In the genomic region with DNA sequence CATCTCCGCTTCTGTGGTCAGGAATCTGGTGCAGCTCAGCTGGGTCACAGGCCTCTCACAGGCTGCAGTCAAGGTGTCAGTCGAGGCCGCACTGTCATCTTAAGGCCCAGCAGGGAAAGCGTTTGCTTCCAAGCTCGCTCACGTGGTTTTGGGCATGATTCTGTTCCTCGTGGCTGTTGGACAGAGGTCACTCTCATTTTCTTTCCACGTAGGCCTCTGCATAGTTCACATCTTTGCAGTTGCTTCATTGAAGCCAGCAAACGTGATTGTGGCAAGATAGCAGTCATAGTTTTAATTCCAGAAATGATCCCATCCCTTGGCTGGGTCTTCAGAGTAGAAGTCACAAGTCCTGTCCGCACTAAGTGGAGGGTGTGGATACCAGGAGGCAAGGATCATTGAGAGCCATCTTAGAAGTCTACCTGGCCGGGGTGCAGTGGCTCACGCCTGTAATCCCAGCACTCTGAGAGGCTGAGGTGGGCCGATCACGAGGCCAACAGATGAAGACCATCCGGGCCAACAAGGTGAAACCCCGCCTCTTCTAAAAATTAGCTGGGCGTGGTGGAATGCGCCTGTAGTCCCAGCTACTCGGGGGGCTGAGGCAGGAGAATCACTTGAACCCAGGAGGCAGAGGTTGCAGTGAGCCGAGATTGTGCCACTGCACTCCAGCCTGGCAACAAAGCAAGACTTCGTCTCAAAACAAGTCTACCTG, we compare ENCODE assay signal across 37 cellular contexts. TPM values are rescaled to one million over a fixed set of nuclear protein-coding genes. Genes with fewer than 3 reads are reported as not detected.
DNase-seq lines count a peak whose midpoint lies in the region; FAIRE-seq and TF ChIP-seq lines count a peak whose summit lies in the region.
"Had no signal": no experiment of that assay in that cellular context is flagged by ENCODE, and none has a peak within 500 bp of the region (broad histone marks: within the 10 kb centered on the region; RNA-seq: fewer than 3 reads in every experiment).

No MANE protein-coding gene starts in this region.

- H3K4me1 ChIP-seq in endodermal cell (ENCODE audit: control insufficient read depth, insufficient read depth, low read length): no peaks in the 10 kb centered on the region
- H3K4me1 ChIP-seq in trophoblast cell (ENCODE audit: control insufficient read depth in 1 of 2, insufficient read depth in 2 of 2, low read length in 2 of 2): peaks cover 2 to 10% of the 10 kb centered on the region in 2 experiments
- H3K4me1 ChIP-seq: Caco-2, esophagus squamous epithelium, gastroesophageal sphincter, suprapubic skin had no signal

- H2BK5ac ChIP-seq in trophoblast cell (ENCODE audit: low read depth, low read length, poor library complexity): no peak overlapping the region

- peak; percentile 33 for FAIRE-seq in GM12891 (lab: Jason Lieb, UNC)
- FAIRE-seq: HepG2, RCC 7860 had no signal

- DNase-seq in AG08396 (ENCODE audit: low spot score) (peak; percentile 14), GM12891 (ENCODE audit: insufficient read length, low spot score) (no peak), endodermal cell (no peak), trophoblast cell (peak; percentile 99 to 100), NCI-H146 treated with DMSO at 0.1 percent for 48 hours (lab: John Stamatoyannopoulos, UW; ENCODE audit: unreplicated experiment) (no peak), COLO829 (ENCODE audit: low spot score) (no peak)
- no peak for DNase-seq in activated CD4-positive, CD25-positive, alpha-beta regulatory T cell (lab: John Stamatoyannopoulos, UW)
- DNase-seq: activated CD4-positive, alpha-beta T cell treated with anti-CD3 and anti-CD28 coated beads for 36 hours; activated effector memory CD4-positive, alpha-beta T cell treated with anti-CD3 and anti-CD28 coated beads, Interleukin-2, amount 50 U/mL, for 16 hours; activated T-cell treated with anti-CD3 and anti-CD28 coated beads for 4 hours; C1 segment of cervical spinal cord; Caco-2; cerebellar nuclear complex; DMS53; esophagus squamous epithelium; Kasumi-1; kidney glomerular epithelial cell; naive thymus-derived CD4-positive, alpha-beta T cell; NCI-H1436; NCI-H2107; NCI-H345; occipital lobe; SIG-M5; stimulated activated naive CD4-positive, alpha-beta T cell; SW 1271 had no signal

- peaks cover 41% of the 10 kb centered on the region for H3K36me3 Mint-ChIP-seq in endodermal cell (ENCODE audit: low read depth)

- no peak overlapping the region for H4K12ac ChIP-seq in trophoblast cell (ENCODE audit: low read depth, low read length)

- H4K91ac ChIP-seq in trophoblast cell (ENCODE audit: low read depth, low read length): no peak overlapping the region

- WGBS in endodermal cell (ENCODE audit: insufficient coverage in 1 of 2, insufficient read length in 1 of 2), 2 experiments: 95 to 96% methylated on average over 21 of the region's 21 CpGs
- no CpG with 5 or more reads among the region's 21 CpGs for WGBS in trophoblast cell (ENCODE audit: extremely low coverage, insufficient coverage, insufficient read length)

- peak overlapping the region; percentile 64 for H3K27ac Mint-ChIP-seq in endodermal cell
- H3K27ac Mint-ChIP-seq: activated CD4-positive, alpha-beta T cell treated with anti-CD3 and anti-CD28 coated beads for 36 hours had no signal

- H3K27me3 Mint-ChIP-seq in endodermal cell (ENCODE audit: insufficient read depth): no peaks in the 10 kb centered on the region
- H3K27me3 Mint-ChIP-seq: activated CD4-positive, alpha-beta T cell treated with anti-CD3 and anti-CD28 coated beads for 36 hours; brain; naive thymus-derived CD4-positive, alpha-beta T cell had no signal

- no peaks in the 10 kb centered on the region for H3K9me3 ChIP-seq in endodermal cell (ENCODE audit: control insufficient read depth, low read length)
- H3K9me3 ChIP-seq in trophoblast cell (ENCODE audit: insufficient read depth, low read depth, low read length): no peaks in the 10 kb centered on the region
- H3K9me3 ChIP-seq: Caco-2, esophagus squamous epithelium, gastroesophageal sphincter, suprapubic skin had no signal

- no peak overlapping the region for H3K9ac ChIP-seq in endodermal cell (ENCODE audit: extremely low read depth, low read length, poor library complexity, severe bottlenecking)
- H3K9ac ChIP-seq in trophoblast cell (ENCODE audit: low read length): no peak overlapping the region

- H2AFZ ChIP-seq in trophoblast cell (ENCODE audit: insufficient read depth, low read length, poor library complexity): no peak overlapping the region

- no peak for TF ChIP-seq CTCF in endodermal cell (conservative IDR thresholded peaks at IDR 0.05)

- H3K27ac ChIP-seq in endodermal cell (ENCODE audit: low read depth, low read length): no peak overlapping the region
- no peak overlapping the region for H3K27ac ChIP-seq in trophoblast cell (ENCODE audit: low read depth, low read length)
- H3K27ac ChIP-seq: dorsolateral prefrontal cortex, esophagus squamous epithelium, gastroesophageal sphincter, suprapubic skin had no signal

- no peak overlapping the region for H4K8ac ChIP-seq in trophoblast cell (ENCODE audit: low read depth, low read length)

- H3K36me3 ChIP-seq in endodermal cell (ENCODE audit: control insufficient read depth, insufficient read depth, low read length) (peaks cover 35% of the 10 kb centered on the region), trophoblast cell (ENCODE audit: control insufficient read depth in 1 of 2, insufficient read depth in 2 of 2, low read length in 2 of 2) (peaks cover 7 to 8% of the 10 kb centered on the region in 2 experiments)

- H3K4me3 ChIP-seq in endodermal cell (ENCODE audit: low read length) (no peak overlapping the region), trophoblast cell (ENCODE audit: low read depth, low read length) (no peak overlapping the region)
- H3K4me3 ChIP-seq: dorsolateral prefrontal cortex, esophagus squamous epithelium, gastroesophageal sphincter, suprapubic skin had no signal

- no peak overlapping the region for H3K18ac ChIP-seq in trophoblast cell (ENCODE audit: low read length)

- H2BK120ac ChIP-seq in trophoblast cell (ENCODE audit: insufficient read depth, low read length, poor library complexity): no peak overlapping the region

- no peak overlapping the region for H3K14ac ChIP-seq in trophoblast cell (ENCODE audit: low read length)

- no peak overlapping the region for H3K4ac ChIP-seq in trophoblast cell (ENCODE audit: low read depth, low read length)

- no peak overlapping the region for H2BK12ac ChIP-seq in trophoblast cell (ENCODE audit: low read length)

- H3K79me1 ChIP-seq in trophoblast cell (ENCODE audit: low read length): no peaks in the 10 kb centered on the region

- no peaks in the 10 kb centered on the region for H3K9me3 Mint-ChIP-seq in endodermal cell
- H3K9me3 Mint-ChIP-seq: brain had no signal

- no peaks in the 10 kb centered on the region for H3K4me1 Mint-ChIP-seq in endodermal cell
- H3K4me1 Mint-ChIP-seq: brain had no signal

- no peak overlapping the region for H3K4me3 Mint-ChIP-seq in endodermal cell
- H3K4me3 Mint-ChIP-seq: activated CD4-positive, alpha-beta T cell treated with anti-CD3 and anti-CD28 coated beads for 36 hours; brain; naive thymus-derived CD4-positive, alpha-beta T cell had no signal

- no peaks in the 10 kb centered on the region for H3K79me2 ChIP-seq in trophoblast cell (ENCODE audit: control insufficient read depth, insufficient read depth, low read length, poor library complexity)

- no peak for TF ChIP-seq POLR2A in GM12891 (IDR thresholded peaks at IDR 0.05; ENCODE audit: low read depth, low read length)

- H2AK5ac ChIP-seq in trophoblast cell (ENCODE audit: low read length): no peak overlapping the region

- no peak overlapping the region for H3K23ac ChIP-seq in trophoblast cell (ENCODE audit: low read length)

- H3K4me2 ChIP-seq in trophoblast cell (ENCODE audit: low read length): no peak overlapping the region

- H3K27me3 ChIP-seq in endodermal cell (ENCODE audit: control insufficient read depth, insufficient read depth, low read length, poor library complexity, severe bottlenecking) (no peaks in the 10 kb centered on the region), trophoblast cell (ENCODE audit: insufficient read depth, low read length) (no peaks in the 10 kb centered on the region)
- H3K27me3 ChIP-seq: dorsolateral prefrontal cortex, esophagus squamous epithelium, gastroesophageal sphincter, suprapubic skin had no signal

TF ChIP-seq in GM12891, 5 proteins besides CTCF, POLR2A, EP300 and RAD21:
- TF ChIP-seq TAF1 (IDR thresholded peaks at IDR 0.05; ENCODE audit: low read depth, low read length): no peak
- TF ChIP-seq SPI1 (IDR thresholded peaks at IDR 0.05; ENCODE audit: low read depth, low read length): no peak
- no peak for TF ChIP-seq POLR2AphosphoS5 (IDR thresholded peaks at IDR 0.05; ENCODE audit: low read depth, low read length)
- no peak for TF ChIP-seq PAX5 (IDR thresholded peaks at IDR 0.05; ENCODE audit: insufficient read depth, low read length, severe bottlenecking)
- no peak for TF ChIP-seq POU2F2 (IDR thresholded peaks at IDR 0.05; ENCODE audit: low read depth, low read length)

RNA-seq across cellular contexts. Expression of gene NECAP2, which starts 24.5 kb away (rescaled TPM):
- polyA plus RNA-seq in GM12891 (2012; ENCODE audit: low read depth, missing spikeins): 64.9 TPM
- 10 to 100 TPM; 43.9 to 45.8 TPM for total RNA-seq in endodermal cell
- polyA plus RNA-seq in endodermal cell (2013, experiment 1 of 2): 40.4 TPM
- polyA plus RNA-seq in endodermal cell (2013, experiment 2 of 2): 37.9 TPM
- polyA plus RNA-seq in trophoblast cell (2013): 53.0 and 53.9 TPM in 2 replicates

RNA-seq across cellular contexts. Expression of gene SPATA21, which starts 27.8 kb away (rescaled TPM):
- 0.09 TPM for polyA plus RNA-seq in GM12891 (2012; ENCODE audit: low read depth, missing spikeins)
- not detected for total RNA-seq in endodermal cell
- not detected for polyA plus RNA-seq in endodermal cell (2013, experiment 1 of 2)
- polyA plus RNA-seq in endodermal cell (2013, experiment 2 of 2): not detected
- not detected in 2 replicates for polyA plus RNA-seq in trophoblast cell (2013)
- total RNA-seq: A673; activated CD4-positive, alpha-beta T cell treated with anti-CD3 and anti-CD28 coated beads for 36 hours; Caco-2; esophagus squamous epithelium; G401; lower leg skin; naive thymus-derived CD4-positive, alpha-beta T cell; occipital lobe; skeletal muscle tissue; suprapubic skin; ureter had no signal
- polyA plus RNA-seq: naive thymus-derived CD4-positive, alpha-beta T cell had no signal

RNA-seq across cellular contexts. Expression of gene RNU1-1, which starts 49.0 kb away (rescaled TPM):
- polyA plus RNA-seq in GM12891 (2012; ENCODE audit: low read depth, missing spikeins): 40.8 TPM
- 1,000 to 10,000 TPM; 2,483 to 3,611 TPM for total RNA-seq in endodermal cell
- polyA plus RNA-seq in endodermal cell (2013, experiment 1 of 2): 11,872 TPM
- polyA plus RNA-seq in endodermal cell (2013, experiment 2 of 2): 14,577 TPM
- polyA plus RNA-seq in trophoblast cell (2013): not detected in 2 replicates
- total RNA-seq: G401 had no signal
- polyA plus RNA-seq: adipose tissue; naive thymus-derived CD4-positive, alpha-beta T cell had no signal

Comparison
In these comparisons a context has a peak if more than half of its experiments do, and no peak if none do; other contexts are left out.
1. DNase-seq: peak in AG08396 (single experiment) and trophoblast cell (2 of 2); none in GM12891 (single experiment), endodermal cell (single experiment), NCI-H146 treated with DMSO at 0.1 percent for 48 hours (single experiment), activated CD4-positive, CD25-positive, alpha-beta regulatory T cell (0 of 4) and COLO829 (single experiment).